21 cellular contexts compared by ENCODE assay signal in the genomic region with DNA sequence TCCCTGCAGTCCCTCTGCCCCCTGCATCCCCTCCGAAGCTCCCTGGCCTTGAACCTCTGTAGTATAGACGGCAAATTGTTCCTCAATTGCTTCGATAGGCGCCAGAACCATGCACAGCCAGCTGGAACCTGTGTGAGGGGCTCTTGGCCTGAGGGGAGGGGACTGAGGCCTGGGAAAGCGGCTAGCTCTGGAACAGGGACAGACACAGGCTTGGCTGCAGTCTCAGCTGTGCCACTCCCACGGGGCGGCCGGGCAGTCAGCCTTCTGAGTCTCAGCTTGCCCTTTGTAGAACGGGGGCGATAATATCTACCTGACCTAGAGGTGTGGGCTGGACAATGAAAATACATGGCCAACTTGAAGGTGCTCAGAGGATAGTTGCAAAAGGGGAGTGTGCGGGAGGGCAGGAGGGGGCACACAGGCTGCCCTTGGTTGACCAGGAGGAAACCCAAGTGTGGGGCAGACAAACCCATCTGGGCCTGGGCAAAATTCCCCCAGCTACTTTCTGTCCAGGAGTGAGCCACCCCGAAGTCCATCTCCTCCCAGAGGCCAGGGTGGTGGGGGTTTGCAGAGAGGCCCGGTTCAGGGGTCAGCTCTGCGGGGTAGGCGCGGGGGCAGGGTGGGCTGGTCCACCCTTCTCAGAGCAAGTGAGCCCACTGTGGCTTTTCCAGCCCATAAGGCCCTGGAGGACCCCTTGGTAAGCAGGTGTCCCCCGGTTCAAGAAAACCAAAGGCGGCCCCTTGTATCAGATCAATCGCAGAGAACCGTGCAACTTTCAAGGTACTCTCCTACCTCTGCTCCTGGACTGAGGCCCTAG. TPM values are rescaled to one million over a fixed set of nuclear protein-coding genes. Genes with fewer than 3 reads are reported as not detected.
"Had no signal": no experiment of that assay in that cellular context is flagged by ENCODE, and none has a peak within 500 bp of the region (broad histone marks: within the 10 kb centered on the region; RNA-seq: fewer than 3 reads in every experiment).

No MANE protein-coding gene starts in this region.

- H3K9me3 Mint-ChIP-seq: activated T-helper 17 cell treated with anti-CD3 and anti-CD28 coated beads, Interleukin-2, amount 50 U/mL, for 72 hours; naive B cell; stimulated activated naive B cell treated with anti-CD40 and anti-IgM and Interleukin-4, amounts not matched to agents 10 μg/mL and 1 μg/mL and 100 μg/mL, for 72 hours; T-cell had no signal

- H3K27ac Mint-ChIP-seq: activated T-helper 17 cell treated with anti-CD3 and anti-CD28 coated beads, Interleukin-2, amount 50 U/mL, for 72 hours; naive B cell; stimulated activated naive B cell treated with anti-CD40 and anti-IgM and Interleukin-4, amounts not matched to agents 10 μg/mL and 1 μg/mL and 100 μg/mL, for 72 hours had no signal

- ATAC-seq: activated T-helper 17 cell treated with anti-CD3 and anti-CD28 coated beads, Interleukin-2, amount 50 U/mL, for 72 hours; heart right ventricle; stimulated activated naive B cell treated with anti-CD40 and anti-IgM and Interleukin-4, amounts not matched to agents 10 μg/mL and 1 μg/mL and 100 μg/mL, for 72 hours; T-cell had no signal

- H3K9me3 ChIP-seq: heart right ventricle, SK-N-SH had no signal

- H3K4me3 Mint-ChIP-seq: activated T-helper 17 cell treated with anti-CD3 and anti-CD28 coated beads, Interleukin-2, amount 50 U/mL, for 72 hours; naive B cell; stimulated activated naive B cell treated with anti-CD40 and anti-IgM and Interleukin-4, amounts not matched to agents 10 μg/mL and 1 μg/mL and 100 μg/mL, for 72 hours; T-cell had no signal

- H3K27ac ChIP-seq: heart right ventricle had no signal

- H3K36me3 Mint-ChIP-seq: naive B cell; stimulated activated naive B cell treated with anti-CD40 and anti-IgM and Interleukin-4, amounts not matched to agents 10 μg/mL and 1 μg/mL and 100 μg/mL, for 72 hours; T-cell had no signal

- H3K4me2 ChIP-seq: SK-N-SH had no signal

- H3K4me3 ChIP-seq: heart right ventricle had no signal

- H3K27me3 Mint-ChIP-seq: activated T-helper 17 cell treated with anti-CD3 and anti-CD28 coated beads, Interleukin-2, amount 50 U/mL, for 72 hours had no signal

- FAIRE-seq: frontal cortex had no signal

- H3K36me3 ChIP-seq: heart right ventricle had no signal

- DNase-seq: activated CD4-positive, CD25-positive, alpha-beta regulatory T cell treated with anti-CD3 and anti-CD28 coated beads, Interleukin-2, amount 50 U/mL, for 72 hours; activated naive CD4-positive, alpha-beta T cell treated with Interleukin-2 at 50 U/mL for 16 hours; aorta; heart right ventricle; naive B cell; occipital lobe; SK-N-SH; stimulated activated CD4-positive, alpha-beta T cell treated with anti-CD3 and anti-CD28 coated beads, Interleukin-12 subunit alpha, Interleukin-12 subunit beta, amount 100 ng/mL, for 4 hours; stimulated activated naive B cell treated with anti-CD40 and anti-IgM and Interleukin-4, amounts not matched to agents 10 μg/mL and 1 μg/mL and 100 μg/mL, for 72 hours; T-cell; T1000 had no signal

- H3K9ac ChIP-seq: SK-N-SH had no signal

RNA-seq across cellular contexts. Expression of a gene that starts 4.6 kb away (rescaled TPM):
- total RNA-seq: activated CD8-positive, alpha-beta memory T cell treated with anti-CD3 and anti-CD28 coated beads for 36 hours; activated T-helper 17 cell treated with anti-CD3 and anti-CD28 coated beads, Interleukin-2, amount 50 U/mL, for 72 hours; chondrocyte; dermis microvascular lymphatic vessel endothelial cell; epithelial cell of proximal tubule; lower leg skin; mononuclear cell; occipital lobe; pulmonary artery endothelial cell; ureter had no signal
- polyA plus RNA-seq: SK-N-SH had no signal

RNA-seq across cellular contexts. Expression of a gene that starts 25.5 kb away (rescaled TPM):
- total RNA-seq: activated CD8-positive, alpha-beta memory T cell treated with anti-CD3 and anti-CD28 coated beads for 36 hours; chondrocyte; dermis microvascular lymphatic vessel endothelial cell; pulmonary artery endothelial cell had no signal
